Comparison of ENCODE assay signal across 9 cellular contexts in genomic region chr1:234970371-234970730, GRCh38.
DNase-seq lines count a peak whose midpoint lies in the region; ATAC-seq, FAIRE-seq and TF ChIP-seq lines count a peak whose summit lies in the region.
"Had no signal": no experiment of that assay in that cellular context is flagged by ENCODE, and none has a peak within 500 bp of the region (broad histone marks: within the 10 kb centered on the region; RNA-seq: fewer than 3 reads in every experiment).

No MANE protein-coding gene starts in this region.

- FAIRE-seq in kidney (lab: Jason Lieb, UNC), result no peak

- no peak for TF ChIP-seq CTCF in kidney (IDR thresholded peaks at IDR 0.05; ENCODE audit: borderline replicate concordance, extremely low read depth, insufficient read depth)
- TF ChIP-seq CTCF in suprapubic skin (IDR thresholded peaks at IDR 0.05), result no peak

- intact Hi-C loops in kidney (cut with DNase I), result loop anchor here (10.0 kb wide), 1 partner anchor 104 kb away; no protein-coding TSS in a partner anchor

- peak; percentile 33 for TF ChIP-seq EP300 in suprapubic skin (IDR thresholded peaks at IDR 0.05)

- peak overlapping the region; percentile 86 to 90 for H3K27ac ChIP-seq in kidney (ENCODE audit: low read depth in 2 of 2, low read length in 2 of 2)
- H3K27ac ChIP-seq in suprapubic skin, result peak overlapping the region; percentile 87
- H3K27ac ChIP-seq: KMS-11 had no signal

- H3K9ac ChIP-seq in kidney (ENCODE audit: low read length in 2 of 2), result peak overlapping the region; percentile 26 to 80
- H3K9ac ChIP-seq: KMS-11 had no signal

- no peaks in the 10 kb centered on the region for H3K27me3 ChIP-seq in suprapubic skin

- peak overlapping the region in 1 of 2 donors; percentile 52 for H3K4me3 ChIP-seq in kidney (ENCODE audit: low read length in 2 of 2)
- peak overlapping the region; percentile 41 for H3K4me3 ChIP-seq in suprapubic skin

- H3K36me3 ChIP-seq in kidney (ENCODE audit: control insufficient read depth in 1 of 2, insufficient read depth in 2 of 2, low read length in 2 of 2), result no peaks in the 10 kb centered on the region
- H3K36me3 ChIP-seq in suprapubic skin, result no peaks in the 10 kb centered on the region

- H3K4me1 ChIP-seq in kidney (ENCODE audit: control insufficient read depth in 1 of 2, insufficient read depth in 1 of 2, low read depth in 1 of 2, low read length in 2 of 2) (peaks cover 27 to 57% of the 10 kb centered on the region in 2 donors), suprapubic skin (peaks cover 47% of the 10 kb centered on the region)

- H3K9me3 ChIP-seq in kidney (ENCODE audit: control insufficient read depth in 1 of 2, low read length in 2 of 2), result no peaks in the 10 kb centered on the region
- no peaks in the 10 kb centered on the region for H3K9me3 ChIP-seq in suprapubic skin

- DNase-seq in NCI-H345 (lab: John Stamatoyannopoulos, UW) (peak; percentile 32), NCI-H345 treated with DMSO at 0.1 percent for 48 hours (lab: John Stamatoyannopoulos, UW; ENCODE audit: unreplicated experiment) (no peak), amniotic epithelial cell (ENCODE audit: low read depth) (peak; percentile 100), kidney (no peak), suprapubic skin (ENCODE audit: low spot score in 2 of 2) (peak in 1 of 2 donors; percentile 34), T1000 (lab: John Stamatoyannopoulos, UW) (no peak)

- TF ChIP-seq POLR2A in suprapubic skin (IDR thresholded peaks at IDR 0.05), result no peak

- WGBS in suprapubic skin, result 25% methylated on average over 5 of the region's 5 CpGs

- ATAC-seq in HG03139 (IDR thresholded peaks at IDR 0.05; ENCODE audit: unreplicated experiment), result no peak
- ATAC-seq in HG02885 (IDR thresholded peaks at IDR 0.05; ENCODE audit: poor library complexity, unreplicated experiment), result no peak

Comparison
In these comparisons a context has a peak if more than half of its experiments do, and no peak if none do; other contexts are left out.
1. DNase-seq: peak in NCI-H345 (single experiment) and amniotic epithelial cell (single experiment); none in NCI-H345 treated with DMSO at 0.1 percent for 48 hours (single experiment), kidney (single experiment) and T1000 (single experiment).